In genomic region chr1:218339267-218339831, GRCh38 we compare ENCODE assay signal across 8 cellular contexts.
DNase-seq lines count a peak whose midpoint lies in the region; ATAC-seq, FAIRE-seq and TF ChIP-seq lines count a peak whose summit lies in the region.

No MANE protein-coding gene starts in this region.

- peak; percentile 61 for ATAC-seq in GM21619 (IDR thresholded peaks at IDR 0.05; ENCODE audit: unreplicated experiment)

- peak; percentile 96 for FAIRE-seq in G401.6 (lab: Jason Lieb, UNC)

- peak; percentile 9 for DNase-seq in MV-4-11 (lab: John Stamatoyannopoulos, UW)
- DNase-seq in astrocyte of the hippocampus (ENCODE audit: low read depth, low spot score) = peak; percentile 67
- DNase-seq in midbrain (lab: John Stamatoyannopoulos, UW) = peak; percentile 33
- no peak for DNase-seq in HEK293T (ENCODE audit: extremely low spot score)
- DNase-seq in stimulated activated naive CD4-positive, alpha-beta T cell treated with Interleukin-2 at 50 U/mL for 16 hours (lab: John Stamatoyannopoulos, UW) = no peak
- DNase-seq in NK-92 (lab: John Stamatoyannopoulos, UW; ENCODE audit: unreplicated experiment) = no peak

- POLR2A ChIA-PET in HEK293T (lab: Yijun Ruan, JAX) = interaction anchor here (1.0 kb wide), 1 partner anchor 54 kb away, joined by 3 read pairs; the partner anchor contains the start of gene RRP15

- CTCF ChIA-PET in HEK293T (lab: Yijun Ruan, JAX) = interaction anchor here (0.9 kb wide), 1 partner anchor 185 kb away, joined by 3 read pairs; no protein-coding TSS in a partner anchor

TF ChIP-seq in HEK293T, 16 proteins besides CTCF, POLR2A, EP300 and RAD21:
- no peak for TF ChIP-seq SUZ12 (IDR thresholded peaks at IDR 0.05)
- no peak for TF ChIP-seq CTBP1 (IDR thresholded peaks at IDR 0.05; ENCODE audit: borderline replicate concordance)
- TF ChIP-seq ZNF384 (IDR thresholded peaks at IDR 0.05) = no peak
- TF ChIP-seq ELF4 (IDR thresholded peaks at IDR 0.05) = no peak
- no peak for TF ChIP-seq SP1 (IDR thresholded peaks at IDR 0.05)
- TF ChIP-seq FOXK2 (IDR thresholded peaks at IDR 0.05) = no peak
- TF ChIP-seq FOXM1 (IDR thresholded peaks at IDR 0.05; ENCODE audit: borderline replicate concordance) = no peak
- TF ChIP-seq FOXA1 (IDR thresholded peaks at IDR 0.05) = no peak
- no peak for TF ChIP-seq PKNOX1 (IDR thresholded peaks at IDR 0.05)
- no peak for TF ChIP-seq NFRKB (IDR thresholded peaks at IDR 0.05)
- TF ChIP-seq LEF1 (IDR thresholded peaks at IDR 0.05; ENCODE audit: borderline replicate concordance) = no peak
- no peak for TF ChIP-seq L3MBTL2 (conservative IDR thresholded peaks at IDR 0.05)

Comparison
In these comparisons a context has a peak if more than half of its experiments do, and no peak if none do; other contexts are left out.
1. DNase-seq: peak in MV-4-11 (single experiment), astrocyte of the hippocampus (single experiment) and midbrain (single experiment); none in HEK293T (single experiment), stimulated activated naive CD4-positive, alpha-beta T cell treated with Interleukin-2 at 50 U/mL for 16 hours (single experiment) and NK-92 (single experiment).